In the genomic region with DNA sequence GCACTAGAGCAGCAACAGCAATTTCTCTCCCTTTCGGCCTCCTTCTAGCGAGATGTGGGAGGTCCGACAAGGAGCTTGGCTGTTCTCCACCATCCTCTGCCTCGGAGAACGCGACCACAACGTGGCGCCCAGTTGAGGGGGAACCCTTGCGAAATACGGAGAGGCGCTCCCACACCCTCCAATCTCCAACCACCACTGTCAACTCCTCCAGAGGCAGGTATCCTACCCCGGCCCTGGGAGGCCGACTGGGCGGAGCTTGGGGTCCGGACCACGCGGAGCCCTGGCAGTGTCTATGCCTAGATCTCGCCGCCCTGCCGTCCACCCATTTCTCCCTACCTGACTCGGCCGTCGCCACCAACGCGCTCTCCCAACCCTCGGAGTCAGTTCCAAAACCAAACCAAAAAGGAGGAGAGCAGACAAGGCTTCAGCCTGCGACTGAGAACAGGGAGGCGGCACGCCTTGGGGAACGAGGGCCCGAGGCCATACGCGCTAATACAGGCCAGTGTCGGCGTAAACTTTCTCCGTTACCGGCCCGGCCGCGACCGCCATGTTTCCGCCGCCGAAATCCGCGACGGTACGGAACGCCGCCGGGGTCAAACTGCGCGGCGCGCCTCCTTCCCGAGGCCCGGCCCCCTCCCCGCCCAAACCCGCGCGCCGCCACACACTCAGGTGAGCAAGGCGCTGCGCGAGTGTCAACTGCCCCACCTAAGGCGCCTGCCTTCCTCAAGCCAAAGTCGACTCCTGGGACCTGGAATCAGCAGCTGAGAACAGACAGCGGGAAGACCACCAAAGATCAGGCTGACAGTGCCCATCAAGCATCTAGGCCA, we compare ENCODE assay signal across 1 cellular context.
TF ChIP-seq lines count a peak whose summit lies in the region.

TSS of gene TMEM168 (minus strand) at position 570 of the 827 bp plus-strand sequence. CDS start 5,568 bp downstream, outside the sequence.

TF ChIP-seq in HepG2, 621 proteins besides CTCF, POLR2A, EP300 and RAD21 (continued from another document and continues in another):
- TF ChIP-seq ZBTB10 (CRISPR knock-in tag; IDR thresholded peaks at IDR 0.05; ENCODE audit: borderline replicate concordance) (peak; percentile 65), SATB2 (CRISPR knock-in tag; IDR thresholded peaks at IDR 0.05) (no peak), ERF (CRISPR knock-in tag; IDR thresholded peaks at IDR 0.05) (peak; percentile 42; the same call in 1 of the 2 replicates), ZNF569 (CRISPR knock-in tag; IDR thresholded peaks at IDR 0.05; ENCODE audit: borderline replicate concordance) (no peak), ZHX1 (CRISPR knock-in tag; IDR thresholded peaks at IDR 0.05; ENCODE audit: low read depth) (peak; percentile 58; the same call in 1 of the 2 replicates), ZNF776 (CRISPR knock-in tag; IDR thresholded peaks at IDR 0.05) (no peak), GZF1 (CRISPR knock-in tag; IDR thresholded peaks at IDR 0.05) (0 out of 2 replicates have a peak, but pooled peaks have one; percentile 30), TAF1 (CRISPR knock-in tag; IDR thresholded peaks at IDR 0.05) (peak; percentile 89), NR2F2 (IDR thresholded peaks at IDR 0.05; ENCODE audit: borderline replicate concordance, low read depth) (0 out of 2 replicates have a peak, but pooled peaks have one; percentile 4), HMG20B (CRISPR knock-in tag; conservative IDR thresholded peaks at IDR 0.05) (no peak), TOPORS (CRISPR knock-in tag; IDR thresholded peaks at IDR 0.05) (peak; percentile 82; the same call in 1 of the 2 replicates), STAT5B (CRISPR knock-in tag; IDR thresholded peaks at IDR 0.05) (no peak), ZFP41 (CRISPR knock-in tag; IDR thresholded peaks at IDR 0.05; ENCODE audit: borderline replicate concordance) (no peak), ZNF329 (CRISPR knock-in tag; IDR thresholded peaks at IDR 0.05; ENCODE audit: low read depth) (peak; percentile 71; the same call in 1 of the 2 replicates), PPARG (CRISPR knock-in tag; conservative IDR thresholded peaks at IDR 0.05) (no peak), ZNF33A (CRISPR knock-in tag; IDR thresholded peaks at IDR 0.05; ENCODE audit: borderline replicate concordance) (no peak), ZNF230 (CRISPR knock-in tag; IDR thresholded peaks at IDR 0.05) (peak; percentile 80; the same call in 1 of the 2 replicates), ETV5 (CRISPR knock-in tag; IDR thresholded peaks at IDR 0.05; ENCODE audit: borderline replicate concordance) (no peak), ZKSCAN5 (CRISPR knock-in tag; IDR thresholded peaks at IDR 0.05) (peak; percentile 74), ATF3 (CRISPR knock-in tag; IDR thresholded peaks at IDR 0.05) (no peak), ZFP36L1 (CRISPR knock-in tag; IDR thresholded peaks at IDR 0.05) (no peak), ZBTB20 (CRISPR knock-in tag; IDR thresholded peaks at IDR 0.05; ENCODE audit: borderline replicate concordance, low read depth) (peak; percentile 40; the same call in 1 of the 2 replicates), ZSCAN30 (CRISPR knock-in tag; IDR thresholded peaks at IDR 0.05) (no peak), ATF5 (CRISPR knock-in tag; IDR thresholded peaks at IDR 0.05; ENCODE audit: low read depth) (no peak), ZNF337 (CRISPR knock-in tag; IDR thresholded peaks at IDR 0.05; ENCODE audit: borderline replicate concordance, low read depth) (no peak), ZMAT3 (CRISPR knock-in tag; conservative IDR thresholded peaks at IDR 0.05) (no peak), ELK4 (CRISPR knock-in tag; IDR thresholded peaks at IDR 0.05; ENCODE audit: borderline replicate concordance) (no peak), ZNF446 (CRISPR knock-in tag; IDR thresholded peaks at IDR 0.05) (0 out of 2 replicates have a peak, but pooled peaks have one; percentile 55), CSRNP1 (CRISPR knock-in tag; IDR thresholded peaks at IDR 0.05) (peak; percentile 78; the same call in 1 of the 2 replicates), ZNF263 (CRISPR knock-in tag; IDR thresholded peaks at IDR 0.05) (no peak), XRCC5 (optimal IDR thresholded peaks at IDR 0.05; ENCODE audit: low read length) (no peak), TP53 (CRISPR knock-in tag; conservative IDR thresholded peaks at IDR 0.05) (0 out of 2 replicates have a peak, but pooled peaks have one; percentile 34)
- TF ChIP-seq, protein P1, sequence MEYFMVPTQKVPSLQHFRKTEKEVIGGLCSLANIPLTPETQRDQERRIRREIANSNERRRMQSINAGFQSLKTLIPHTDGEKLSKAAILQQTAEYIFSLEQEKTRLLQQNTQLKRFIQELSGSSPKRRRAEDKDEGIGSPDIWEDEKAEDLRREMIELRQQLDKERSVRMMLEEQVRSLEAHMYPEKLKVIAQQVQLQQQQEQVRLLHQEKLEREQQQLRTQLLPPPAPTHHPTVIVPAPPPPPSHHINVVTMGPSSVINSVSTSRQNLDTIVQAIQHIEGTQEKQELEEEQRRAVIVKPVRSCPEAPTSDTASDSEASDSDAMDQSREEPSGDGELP (IDR thresholded peaks at IDR 0.05; ENCODE audit: borderline replicate concordance, low read depth): peak; percentile 5; the same call in 1 of the 2 replicates
- TF ChIP-seq, protein P2, sequence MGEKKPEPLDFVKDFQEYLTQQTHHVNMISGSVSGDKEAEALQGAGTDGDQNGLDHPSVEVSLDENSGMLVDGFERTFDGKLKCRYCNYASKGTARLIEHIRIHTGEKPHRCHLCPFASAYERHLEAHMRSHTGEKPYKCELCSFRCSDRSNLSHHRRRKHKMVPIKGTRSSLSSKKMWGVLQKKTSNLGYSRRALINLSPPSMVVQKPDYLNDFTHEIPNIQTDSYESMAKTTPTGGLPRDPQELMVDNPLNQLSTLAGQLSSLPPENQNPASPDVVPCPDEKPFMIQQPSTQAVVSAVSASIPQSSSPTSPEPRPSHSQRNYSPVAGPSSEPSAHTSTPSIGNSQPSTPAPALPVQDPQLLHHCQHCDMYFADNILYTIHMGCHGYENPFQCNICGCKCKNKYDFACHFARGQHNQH (CRISPR knock-in tag; IDR thresholded peaks at IDR 0.05): peak; percentile 44; the same call in 1 of the 2 replicates
- TF ChIP-seq, protein P3, sequence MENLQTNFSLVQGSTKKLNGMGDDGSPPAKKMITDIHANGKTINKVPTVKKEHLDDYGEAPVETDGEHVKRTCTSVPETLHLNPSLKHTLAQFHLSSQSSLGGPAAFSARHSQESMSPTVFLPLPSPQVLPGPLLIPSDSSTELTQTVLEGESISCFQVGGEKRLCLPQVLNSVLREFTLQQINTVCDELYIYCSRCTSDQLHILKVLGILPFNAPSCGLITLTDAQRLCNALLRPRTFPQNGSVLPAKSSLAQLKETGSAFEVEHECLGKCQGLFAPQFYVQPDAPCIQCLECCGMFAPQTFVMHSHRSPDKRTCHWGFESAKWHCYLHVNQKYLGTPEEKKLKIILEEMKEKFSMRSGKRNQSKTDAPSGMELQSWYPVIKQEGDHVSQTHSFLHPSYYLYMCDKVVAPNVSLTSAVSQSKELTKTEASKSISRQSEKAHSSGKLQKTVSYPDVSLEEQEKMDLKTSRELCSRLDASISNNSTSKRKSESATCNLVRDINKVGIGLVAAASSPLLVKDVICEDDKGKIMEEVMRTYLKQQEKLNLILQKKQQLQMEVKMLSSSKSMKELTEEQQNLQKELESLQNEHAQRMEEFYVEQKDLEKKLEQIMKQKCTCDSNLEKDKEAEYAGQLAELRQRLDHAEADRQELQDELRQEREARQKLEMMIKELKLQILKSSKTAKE (CRISPR knock-in tag; IDR thresholded peaks at IDR 0.05; ENCODE audit: borderline replicate concordance): no peak
- TF ChIP-seq, protein P4, sequence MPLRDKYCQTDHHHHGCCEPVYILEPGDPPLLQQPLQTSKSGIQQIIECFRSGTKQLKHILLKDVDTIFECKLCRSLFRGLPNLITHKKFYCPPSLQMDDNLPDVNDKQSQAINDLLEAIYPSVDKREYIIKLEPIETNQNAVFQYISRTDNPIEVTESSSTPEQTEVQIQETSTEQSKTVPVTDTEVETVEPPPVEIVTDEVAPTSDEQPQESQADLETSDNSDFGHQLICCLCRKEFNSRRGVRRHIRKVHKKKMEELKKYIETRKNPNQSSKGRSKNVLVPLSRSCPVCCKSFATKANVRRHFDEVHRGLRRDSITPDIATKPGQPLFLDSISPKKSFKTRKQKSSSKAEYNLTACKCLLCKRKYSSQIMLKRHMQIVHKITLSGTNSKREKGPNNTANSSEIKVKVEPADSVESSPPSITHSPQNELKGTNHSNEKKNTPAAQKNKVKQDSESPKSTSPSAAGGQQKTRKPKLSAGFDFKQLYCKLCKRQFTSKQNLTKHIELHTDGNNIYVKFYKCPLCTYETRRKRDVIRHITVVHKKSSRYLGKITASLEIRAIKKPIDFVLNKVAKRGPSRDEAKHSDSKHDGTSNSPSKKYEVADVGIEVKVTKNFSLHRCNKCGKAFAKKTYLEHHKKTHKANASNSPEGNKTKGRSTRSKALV (CRISPR knock-in tag; IDR thresholded peaks at IDR 0.05): no peak; the same call in 1 of the 2 replicates
- TF ChIP-seq, protein P5, sequence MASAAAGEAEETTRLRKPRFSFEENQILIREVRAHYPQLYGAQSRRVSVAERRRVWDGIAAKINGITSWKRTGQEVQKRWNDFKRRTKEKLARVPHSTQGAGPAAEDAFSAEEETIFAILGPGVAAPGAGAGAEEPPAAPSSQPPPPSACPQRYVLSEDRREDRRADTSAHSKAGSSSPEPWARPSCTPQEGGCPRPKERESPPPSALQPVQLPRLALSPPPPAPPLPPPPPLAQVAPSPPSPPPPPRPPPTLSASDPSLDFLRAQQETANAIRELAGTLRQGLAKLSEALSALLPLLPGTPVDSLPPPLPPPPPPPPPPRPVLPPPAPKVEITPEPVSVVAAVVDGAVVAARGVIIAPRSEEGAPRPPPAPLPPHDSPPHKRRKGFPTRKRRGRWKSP (CRISPR knock-in tag; IDR thresholded peaks at IDR 0.05): peak; percentile 67
